16 cellular contexts compared by ENCODE assay signal in genomic region chr2:45190481-45190880, GRCh38.
DNase-seq lines count a peak whose midpoint lies in the region; ATAC-seq, FAIRE-seq and TF ChIP-seq lines count a peak whose summit lies in the region.
"Had no signal": no experiment of that assay in that cellular context is flagged by ENCODE, and none has a peak within 500 bp of the region (broad histone marks: within the 10 kb centered on the region; RNA-seq: fewer than 3 reads in every experiment).

No MANE protein-coding gene starts in this region.

- H3K36me3 ChIP-seq in K562 (ENCODE audit: control insufficient read depth, insufficient read depth, low read length) (no peaks in the 10 kb centered on the region), mesendoderm (ENCODE audit: control insufficient read depth, insufficient read depth, low read length) (no peaks in the 10 kb centered on the region), thyroid gland (no peaks in the 10 kb centered on the region)
- H3K36me3 ChIP-seq: right atrium auricular region had no signal

- no peaks in the 10 kb centered on the region; the same call in 1 of the 2 replicates for H4K20me1 ChIP-seq in K562 (replicated peaks; ENCODE audit: control insufficient read depth, insufficient read depth, low read length)

- FAIRE-seq in K562 (lab: Jason Lieb, UNC): peak; percentile 57

- peak overlapping the region; percentile 30; the same call in 1 of the 2 replicates for H3K4me2 ChIP-seq in K562 (ENCODE audit: insufficient read depth, low read length)
- no peak overlapping the region for H3K4me2 ChIP-seq in mesendoderm (ENCODE audit: low read length)

- peak; percentile 91 for ATAC-seq in K562
- ATAC-seq: naive thymus-derived CD4-positive, alpha-beta T cell; stimulated activated effector memory CD8-positive, alpha-beta T cell treated with anti-CD3 and anti-CD28 coated beads, Interleukin-12 subunit alpha, Interleukin-12 subunit beta, amount 100 ng/mL, for 72 hours had no signal

- H3K79me2 ChIP-seq in K562 (ENCODE audit: control insufficient read depth, insufficient read depth, low read length): no peaks in the 10 kb centered on the region
- H3K79me2 ChIP-seq in mesendoderm (ENCODE audit: control insufficient read depth, insufficient read depth, low read length): no peaks in the 10 kb centered on the region

- H3K18ac ChIP-seq in mesendoderm (ENCODE audit: low read length): no peak overlapping the region

- H3K56ac ChIP-seq in mesendoderm (ENCODE audit: low read length): no peak overlapping the region

- no peak overlapping the region for H2AK5ac ChIP-seq in mesendoderm (ENCODE audit: low read length)

- H3K4me3 ChIP-seq in K562 (no peak overlapping the region), mesendoderm (ENCODE audit: low read length) (no peak overlapping the region), thyroid gland (replicated peaks in 1 of 3) (no peak overlapping the region)
- H3K4me3 ChIP-seq: right atrium auricular region had no signal

- no peak overlapping the region for H2BK120ac ChIP-seq in mesendoderm (ENCODE audit: low read depth, low read length)

- no peak for TF ChIP-seq POLR2A in K562 (conservative IDR thresholded peaks at IDR 0.05)
- TF ChIP-seq POLR2A in thyroid gland (IDR thresholded peaks at IDR 0.05): no peak

- no peak overlapping the region for H2BK5ac ChIP-seq in mesendoderm (ENCODE audit: low read length)

- H3K27ac ChIP-seq in K562 (ENCODE audit: extremely low read depth, low read depth, low read length): no peak overlapping the region
- no peak overlapping the region for H3K27ac ChIP-seq in mesendoderm (ENCODE audit: low read depth, low read length)
- no peak overlapping the region for H3K27ac ChIP-seq in thyroid gland
- H3K27ac ChIP-seq: right atrium auricular region had no signal

- no peak overlapping the region for H3K4ac ChIP-seq in mesendoderm (ENCODE audit: low read depth, low read length)

- H4K8ac ChIP-seq in mesendoderm (ENCODE audit: low read depth, low read length): no peak overlapping the region

- no peak overlapping the region for H4K5ac ChIP-seq in mesendoderm (ENCODE audit: low read length)

- in situ Hi-C loops in Caki2 (cut with HindIII; ENCODE audit: low pct_unique_long_range_greater_than_20kb, low sequenced_read_pairs) (no loop called here), K562 (cut with MboI) (no loop called here)

- no TSS peak for BruUV-seq in K562 (replicated peaks; lab: Mats Ljungman, UMichigan)

- WGBS in K562 (ENCODE audit: insufficient coverage, low coverage, missing lambda C conversion rate): 8% methylated on average over 8 of the region's 8 CpGs
- WGBS in mesendoderm (ENCODE audit: extremely low coverage, insufficient coverage, low lambda C conversion rate): no CpG with 5 or more reads among the region's 8 CpGs
- 89 to 92% methylated on average over 5 to 8 of the region's 8 CpGs for WGBS in thyroid gland, 2 donors

- H2AFZ ChIP-seq in K562 (ENCODE audit: low read depth, low read length): no peak overlapping the region; the same call in 1 of the 2 replicates

- H3K23ac ChIP-seq in mesendoderm (ENCODE audit: low read length): no peak overlapping the region

- CTCF ChIA-PET in K562 (lab: Yijun Ruan, JAX; ENCODE audit: low intra/inter-chr PET ratio) (no interaction called here), GM10248 (lab: Yijun Ruan, JAX) (interaction anchor here (1.2 to 1.6 kb wide), 2 partner anchors 9 to 17 kb away, joined by 3 read pairs; no protein-coding TSS in a partner anchor)

- intact Hi-C loops in K562 (cut with micrococcal nuclease) (no loop called here), thyroid gland (cut with DNase I) (no loop called here)

- POLR2A ChIA-PET in K562 (lab: Yijun Ruan, JAX): interaction anchor here (0.8 kb wide), 1 partner anchor 35 kb away, joined by 4 read pairs; no protein-coding TSS in a partner anchor
- POLR2A ChIA-PET in GM10248 (lab: Yijun Ruan, JAX): no interaction called here

- H3K4me1 ChIP-seq in K562 (replicated peaks in 1 of 2; ENCODE audit: control insufficient read depth in 2 of 2, insufficient read depth in 2 of 2, low read length in 2 of 2) (peaks cover 0 to 4% of the 10 kb centered on the region in 2 experiments; a peak in 1 of 5 replicates), mesendoderm (ENCODE audit: control insufficient read depth, low read depth, low read length) (no peaks in the 10 kb centered on the region), thyroid gland (no peaks in the 10 kb centered on the region)
- H3K4me1 ChIP-seq: right atrium auricular region had no signal

- 0 out of 6 replicates have a peak, but pooled peaks of 1 of the 3 experiments have one; percentile 27 for TF ChIP-seq CTCF in K562 (IDR thresholded peaks at IDR 0.05 in 2 of 3, conservative IDR thresholded peaks at IDR 0.05 in 1 of 3; ENCODE audit: insufficient read depth in 2 of 3, low read depth in 1 of 3, low read length in 3 of 3)
- TF ChIP-seq CTCF in GM10248 (IDR thresholded peaks at IDR 0.05; ENCODE audit: control extremely low read depth, extremely low read depth, low read depth, missing control alignments): no peak
- TF ChIP-seq CTCF in thyroid gland (IDR thresholded peaks at IDR 0.05): no peak

- H3K9me1 ChIP-seq in K562 (ENCODE audit: control insufficient read depth, insufficient read depth, low read length): no peaks in the 10 kb centered on the region

- DNase-seq in Caki2 (ENCODE audit: low read depth): peak; percentile 33
- peak; percentile 71 for DNase-seq in M059J (ENCODE audit: low read depth)
- peak; percentile 30 to 62 (median 35) for DNase-seq in K562 (ENCODE audit: extremely low read depth in 1 of 4, low spot score in 3 of 4)
- peak; percentile 18 for DNase-seq in mesendoderm
- no peak for DNase-seq in stimulated activated CD4-positive, alpha-beta T cell treated with anti-CD3 and anti-CD28 coated beads, Interleukin-4, amount 100 ng/mL, for 1 hour
- DNase-seq in GM10248 (ENCODE audit: extremely low spot score): no peak
- no peak for DNase-seq in thyroid gland
- no peak for DNase-seq in UCSD-AML1 (lab: John Stamatoyannopoulos, UW; ENCODE audit: unreplicated experiment)
- DNase-seq: C1 segment of cervical spinal cord; glutamatergic neuron; left cardiac atrium; naive thymus-derived CD4-positive, alpha-beta T cell; NCI-H1092; stimulated activated CD4-positive, alpha-beta T cell treated with anti-CD3 and anti-CD28 coated beads, Interleukin-4, amount 100 ng/mL, for 24 hours had no signal

- no peak overlapping the region for H3K9ac ChIP-seq in K562 (ENCODE audit: insufficient read depth in 1 of 2, low read depth in 2 of 2, low read length in 2 of 2)
- H3K9ac ChIP-seq in mesendoderm (ENCODE audit: low read length): no peak overlapping the region

- H3K79me1 ChIP-seq in mesendoderm (ENCODE audit: low read length): no peaks in the 10 kb centered on the region

- no peak overlapping the region for H2BK15ac ChIP-seq in mesendoderm (replicated peaks; ENCODE audit: low read depth)

- H3K9me3 ChIP-seq in K562 (replicated peaks; ENCODE audit: control insufficient read depth, insufficient read depth, low read depth, low read length) (no peaks in the 10 kb centered on the region), thyroid gland (no peaks in the 10 kb centered on the region)
- H3K9me3 ChIP-seq: right atrium auricular region had no signal

- no peak for TF ChIP-seq EP300 in K562 (IDR thresholded peaks at IDR 0.05; ENCODE audit: low read length)

- no peak for TF ChIP-seq RAD21 in K562 (CRISPR knock-in tag; conservative IDR thresholded peaks at IDR 0.05 in 1 of 2, IDR thresholded peaks at IDR 0.05 in 1 of 2)

- H3K27me3 ChIP-seq in K562 (ENCODE audit: control insufficient read depth in 2 of 2, insufficient read depth in 2 of 2, low read length in 2 of 2) (peaks cover 0 to 19% of the 10 kb centered on the region in 2 experiments; a peak in 2 of 5 replicates), mesendoderm (ENCODE audit: insufficient read depth, low read length, poor library complexity) (no peaks in the 10 kb centered on the region), thyroid gland (no peaks in the 10 kb centered on the region)
- H3K27me3 ChIP-seq: right atrium auricular region had no signal

TF ChIP-seq in K562, 482 proteins besides CTCF, POLR2A, EP300 and RAD21 (continues in another document):
- TF ChIP-seq NFE2 (IDR thresholded peaks at IDR 0.05; ENCODE audit: low read depth): peak; percentile 92
- no peak for TF ChIP-seq FOXP1 (CRISPR knock-in tag; IDR thresholded peaks at IDR 0.05)
- no peak for TF ChIP-seq MCM2 (IDR thresholded peaks at IDR 0.05; ENCODE audit: low read depth)
- TF ChIP-seq C11orf30 (IDR thresholded peaks at IDR 0.05; ENCODE audit: low read depth): peak; percentile 96
- peak; percentile 90 for TF ChIP-seq MAFG (tag; conservative IDR thresholded peaks at IDR 0.05)
- TF ChIP-seq ZNF561 (CRISPR knock-in tag; conservative IDR thresholded peaks at IDR 0.05): no peak
- 0 out of 2 replicates have a peak, but pooled peaks have one; percentile 40 for TF ChIP-seq JUND (IDR thresholded peaks at IDR 0.05; ENCODE audit: borderline replicate concordance, low read depth, low read length)
- no peak for TF ChIP-seq JUND (tag; IDR thresholded peaks at IDR 0.05; ENCODE audit: borderline replicate concordance, low read depth, low read length)
- no peak for TF ChIP-seq XRCC3 (IDR thresholded peaks at IDR 0.05)
- no peak for TF ChIP-seq ZNF740 (CRISPR knock-in tag; IDR thresholded peaks at IDR 0.05)
- TF ChIP-seq ZNF740 (tag; IDR thresholded peaks at IDR 0.05): no peak
- TF ChIP-seq NFE2L1 (tag; IDR thresholded peaks at IDR 0.05; ENCODE audit: borderline replicate concordance, low read depth): peak; percentile 8; the same call in 1 of the 2 replicates

Comparison
In these comparisons a context has a peak if more than half of its experiments do, and no peak if none do; other contexts are left out.
1. DNase-seq: peak in Caki2 (single experiment), M059J (single experiment), K562 (4 of 4) and mesendoderm (single experiment); none in stimulated activated CD4-positive, alpha-beta T cell treated with anti-CD3 and anti-CD28 coated beads, Interleukin-4, amount 100 ng/mL, for 1 hour (single experiment), GM10248 (single experiment), thyroid gland (0 of 2) and UCSD-AML1 (single experiment).